In genomic region chr4:133618963-133619362, GRCh38 we compare ENCODE assay signal across 12 cellular contexts.
"Had no signal": no experiment of that assay in that cellular context is flagged by ENCODE, and none has a peak within 500 bp of the region (broad histone marks: within the 10 kb centered on the region; RNA-seq: fewer than 3 reads in every experiment).

No MANE protein-coding gene starts in this region.

- ATAC-seq: effector memory CD8-positive, alpha-beta T cell; stimulated activated effector memory CD8-positive, alpha-beta T cell treated with anti-CD3 and anti-CD28 coated beads, Interleukin-12 subunit alpha, Interleukin-12 subunit beta, amount 100 ng/mL, for 72 hours had no signal

- DNase-seq: activated B cell treated with CpG ODN at 0.5 μM for 24 hours; activated CD4-positive, alpha-beta T cell treated with anti-CD3 and anti-CD28 coated beads, Interleukin-2, amount 10 ng/mL, durations not matched to agents 24 days and 14 days; activated CD8-positive, alpha-beta memory T cell treated with anti-CD3 and anti-CD28 coated beads for 24 hours; activated naive CD4-positive, alpha-beta T cell treated with Interleukin-2 at 50 U/mL for 16 hours; caudate nucleus; cortex of kidney; effector memory CD8-positive, alpha-beta T cell; kidney; midbrain; tibial artery; uterus had no signal
